Comparison of ENCODE assay signal across 8 cellular contexts in the genomic region with DNA sequence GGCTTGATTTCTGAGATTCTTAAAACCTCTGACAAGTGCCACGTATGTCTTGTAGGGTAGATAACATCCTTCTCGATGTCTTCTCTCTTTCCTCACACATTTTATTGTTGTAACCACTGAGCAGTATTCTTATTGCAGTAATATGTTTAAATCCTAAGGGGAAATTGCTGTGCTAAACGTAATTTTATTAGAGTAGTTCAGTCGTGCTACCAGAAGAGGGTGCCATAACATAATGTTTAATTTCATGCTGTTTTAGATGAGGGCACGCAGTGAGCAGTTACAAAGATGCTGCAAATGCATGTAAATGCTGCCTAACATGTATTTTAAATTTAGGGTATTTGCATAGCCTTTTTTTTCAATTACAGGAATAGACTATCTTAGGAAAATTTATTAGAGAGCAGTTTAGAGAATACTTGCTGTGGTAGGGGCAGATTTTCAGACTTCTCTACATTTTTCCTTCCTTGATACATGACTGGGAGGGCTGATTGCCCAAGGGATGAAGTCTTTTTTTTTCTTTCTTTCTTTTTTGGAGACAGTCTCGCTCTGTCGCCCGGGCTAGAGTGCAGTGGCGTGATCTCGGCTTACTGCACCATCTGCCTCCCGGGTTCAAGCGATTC. TPM values are rescaled to one million over a fixed set of nuclear protein-coding genes. Genes with fewer than 3 reads are reported as not detected.
A peak's percentile ranks its signal among the peaks of the same experiment; 100 is the strongest.
DNase-seq lines count a peak whose midpoint lies in the region; ATAC-seq and TF ChIP-seq lines count a peak whose summit lies in the region.

No MANE protein-coding gene starts in this region.

- H3K27me3 Mint-ChIP-seq in natural killer cell (ENCODE audit: low read depth in 2 of 2) = no peaks in the 10 kb centered on the region
- no peaks in the 10 kb centered on the region for H3K27me3 Mint-ChIP-seq in natural killer cell treated with Interleukin-12 subunit alpha and Interleukin-12 subunit beta and Interleukin-15 and Interleukin-18, amount 100 ng/mL, for 72 hours

- H3K27ac ChIP-seq in Karpas-422 (ENCODE audit: low read length) (no peak overlapping the region), RWPE1 (no peak overlapping the region), esophagus muscularis mucosa (replicated peaks in 1 of 4) (no peak overlapping the region), neural cell (ENCODE audit: low read length) (no peak overlapping the region)

- 64% methylated on average over 12 of the region's 12 CpGs for WGBS in esophagus muscularis mucosa

- TF ChIP-seq EP300 in esophagus muscularis mucosa (IDR thresholded peaks at IDR 0.05) (no peak), neural cell (conservative IDR thresholded peaks at IDR 0.05; ENCODE audit: poor library complexity, severe bottlenecking) (no peak)

- no peaks in the 10 kb centered on the region for H4K20me1 ChIP-seq in Karpas-422 (ENCODE audit: insufficient read depth, low read depth, low read length)
- H4K20me1 ChIP-seq in neural cell (ENCODE audit: insufficient read depth) = no peaks in the 10 kb centered on the region

- peak; percentile 94 for TF ChIP-seq RAD21 in neural cell (conservative IDR thresholded peaks at IDR 0.05)

- CTCF ChIA-PET in RWPE1 (lab: Yijun Ruan, JAX) = interaction anchor here (0.6 to 1.3 kb wide), 4 partner anchors 154 to 371 kb away, joined by 3 to 8 read pairs (median 4); no protein-coding TSS in a partner anchor

- H3F3A ChIP-seq in neural cell (ENCODE audit: insufficient read depth, low read length, poor library complexity, severe bottlenecking) = no peaks in the 10 kb centered on the region

- no peak overlapping the region for H2AFZ ChIP-seq in Karpas-422 (ENCODE audit: low read length)
- H2AFZ ChIP-seq in neural cell (ENCODE audit: low read depth, low read length) = no peak overlapping the region

- H3K27ac Mint-ChIP-seq in natural killer cell = no peak overlapping the region
- H3K27ac Mint-ChIP-seq in natural killer cell treated with Interleukin-12 subunit alpha and Interleukin-12 subunit beta and Interleukin-15 and Interleukin-18, amount 100 ng/mL, for 72 hours = no peak overlapping the region

- no peaks in the 10 kb centered on the region for H3K9me3 Mint-ChIP-seq in natural killer cell
- no peaks in the 10 kb centered on the region for H3K9me3 Mint-ChIP-seq in natural killer cell treated with Interleukin-12 subunit alpha and Interleukin-12 subunit beta and Interleukin-15 and Interleukin-18, amount 100 ng/mL, for 72 hours

- H3K4me2 ChIP-seq in Karpas-422 (ENCODE audit: low read depth, low read length, poor library complexity, severe bottlenecking) = no peak overlapping the region
- H3K4me2 ChIP-seq in neural cell (ENCODE audit: low read length) = no peak overlapping the region

- no peaks in the 10 kb centered on the region for H3K9me2 ChIP-seq in Karpas-422 (replicated peaks; ENCODE audit: insufficient read depth, low read length)
- H3K9me2 ChIP-seq in neural cell (ENCODE audit: insufficient read depth, low read length) = no peaks in the 10 kb centered on the region

- no peak overlapping the region for H3K9ac ChIP-seq in Karpas-422 (ENCODE audit: low read length)
- no peak overlapping the region for H3K9ac ChIP-seq in neural cell (ENCODE audit: low read length)

- H3K9me3 ChIP-seq in Karpas-422 (ENCODE audit: low read length) = no peaks in the 10 kb centered on the region
- H3K9me3 ChIP-seq in esophagus muscularis mucosa = no peaks in the 10 kb centered on the region
- no peaks in the 10 kb centered on the region for H3K9me3 ChIP-seq in neural cell (ENCODE audit: low read length)

- no peaks in the 10 kb centered on the region for H3K36me3 Mint-ChIP-seq in natural killer cell
- peaks cover 11% of the 10 kb centered on the region for H3K36me3 Mint-ChIP-seq in natural killer cell treated with Interleukin-12 subunit alpha and Interleukin-12 subunit beta and Interleukin-15 and Interleukin-18, amount 100 ng/mL, for 72 hours

- intact Hi-C loops in natural killer cell (cut with micrococcal nuclease) = loop anchor here (1.0 to 5.0 kb wide), 8 partner anchors 35 to 866 kb away; no protein-coding TSS in a partner anchor
- intact Hi-C loops in esophagus muscularis mucosa (cut with DNase I) = loop anchor here (2.0 to 5.0 kb wide), 2 partner anchors 36 to 356 kb away; no protein-coding TSS in a partner anchor

- H3K36me3 ChIP-seq in Karpas-422 (ENCODE audit: insufficient read depth, low read length) (no peaks in the 10 kb centered on the region), esophagus muscularis mucosa (peaks cover 34 to 93% (median 63%) of the 10 kb centered on the region in 4 donors), neural cell (ENCODE audit: insufficient read depth, low read length) (no peaks in the 10 kb centered on the region)

- no peak for TF ChIP-seq POLR2A in esophagus muscularis mucosa (IDR thresholded peaks at IDR 0.05; ENCODE audit: low read depth)

- ATAC-seq in natural killer cell = peak; percentile 82 to 88 (median 85)
- no peak for ATAC-seq in natural killer cell treated with Interleukin-12 subunit alpha and Interleukin-12 subunit beta and Interleukin-15 and Interleukin-18, amount 100 ng/mL, for 72 hours
- no peak for ATAC-seq in GM21526 (IDR thresholded peaks at IDR 0.05; ENCODE audit: low FRiP score, unreplicated experiment)
- ATAC-seq in HG03196 (IDR thresholded peaks at IDR 0.05; ENCODE audit: unreplicated experiment) = no peak

- H3K4me3 Mint-ChIP-seq in natural killer cell = no peak overlapping the region
- no peak overlapping the region for H3K4me3 Mint-ChIP-seq in natural killer cell treated with Interleukin-12 subunit alpha and Interleukin-12 subunit beta and Interleukin-15 and Interleukin-18, amount 100 ng/mL, for 72 hours

- no peak overlapping the region for H3K4me3 ChIP-seq in Karpas-422 (ENCODE audit: low read length)
- no peak overlapping the region for H3K4me3 ChIP-seq in esophagus muscularis mucosa
- H3K4me3 ChIP-seq in neural cell (ENCODE audit: low read length) = no peak overlapping the region

- TF ChIP-seq CTCF in natural killer cell (IDR thresholded peaks at IDR 0.05) = peak; percentile 77
- TF ChIP-seq CTCF in RWPE1 (conservative IDR thresholded peaks at IDR 0.05; ENCODE audit: low read depth) = peak; percentile 66
- TF ChIP-seq CTCF in esophagus muscularis mucosa (IDR thresholded peaks at IDR 0.05) = peak; percentile 66 to 72 (median 70)
- peak; percentile 86 for TF ChIP-seq CTCF in neural cell (IDR thresholded peaks at IDR 0.05; ENCODE audit: poor library complexity, severe bottlenecking)

- H3K4me1 Mint-ChIP-seq in natural killer cell = peaks cover 14 to 15% of the 10 kb centered on the region in 2 donors
- peaks cover 8 to 10% of the 10 kb centered on the region in 2 donors for H3K4me1 Mint-ChIP-seq in natural killer cell treated with Interleukin-12 subunit alpha and Interleukin-12 subunit beta and Interleukin-15 and Interleukin-18, amount 100 ng/mL, for 72 hours (ENCODE audit: low read depth in 2 of 2)

- no peaks in the 10 kb centered on the region for H3K79me2 ChIP-seq in Karpas-422 (ENCODE audit: low read length)
- no peaks in the 10 kb centered on the region for H3K79me2 ChIP-seq in neural cell (replicated peaks; ENCODE audit: insufficient read depth, low read length)

- H3K27me3 ChIP-seq in Karpas-422 (ENCODE audit: low read length) (no peaks in the 10 kb centered on the region), esophagus muscularis mucosa (no peaks in the 10 kb centered on the region), neural cell (ENCODE audit: insufficient read depth, low read depth, low read length) (no peaks in the 10 kb centered on the region)

- DNase-seq in natural killer cell = no peak
- DNase-seq in natural killer cell treated with Interleukin-12 subunit alpha and Interleukin-12 subunit beta and Interleukin-15 and Interleukin-18, amount 100 ng/mL, for 72 hours (ENCODE audit: low spot score) = no peak
- peak; percentile 86 for DNase-seq in Karpas-422
- peak; percentile 28 for DNase-seq in RWPE1 (ENCODE audit: low spot score)
- no peak for DNase-seq in esophagus muscularis mucosa (ENCODE audit: extremely low spot score)

- H3K4me1 ChIP-seq in Karpas-422 (ENCODE audit: low read length) = peaks cover 4% of the 10 kb centered on the region
- H3K4me1 ChIP-seq in esophagus muscularis mucosa = peaks cover 0 to 3% (median 0%) of the 10 kb centered on the region in 4 donors

- POLR2A ChIA-PET in RWPE1 (lab: Yijun Ruan, JAX; ENCODE audit: low non-redundant PET) = no interaction called here

TF ChIP-seq in neural cell, 6 proteins besides CTCF, POLR2A, EP300 and RAD21:
- TF ChIP-seq SMC3 (conservative IDR thresholded peaks at IDR 0.05; ENCODE audit: poor library complexity) (peak; percentile 96), MXI1 (conservative IDR thresholded peaks at IDR 0.05; ENCODE audit: poor library complexity, severe bottlenecking) (no peak)

RNA-seq across cellular contexts. Expression of a gene that starts 51.7 kb away (rescaled TPM):
- total RNA-seq in natural killer cell (1 to 10 TPM; 5.9 to 9.9 (median 7.3) TPM), esophagus muscularis mucosa (10 to 100 TPM in 3 of 4 donors, 1 to 10 TPM in 1; 9.6 to 14.8 (median 11.7) TPM)
- 10 to 100 TPM; 11.0 to 15.8 TPM for total RNA-seq in natural killer cell treated with Interleukin-12 subunit alpha and Interleukin-12 subunit beta and Interleukin-15 and Interleukin-18, amount 100 ng/mL, for 72 hours
- 5.3 and 9.6 TPM in 2 replicates for total RNA-seq in Karpas-422 (2014; rRNA removed; shearing (Covaris generic); ENCODE audit: low replicate concordance)
- polyA plus RNA-seq in neural cell = 8.7 and 9.1 TPM in 2 replicates
- 41.1 and 52.6 TPM in 2 replicates for polyA minus RNA-seq in neural cell

Comparison
In these comparisons a context has a peak if more than half of its experiments do, and no peak if none do; other contexts are left out.
1. ATAC-seq: peak in natural killer cell (3 of 3); none in natural killer cell treated with Interleukin-12 subunit alpha and Interleukin-12 subunit beta and Interleukin-15 and Interleukin-18, amount 100 ng/mL, for 72 hours (0 of 2), GM21526 (single experiment) and HG03196 (single experiment).
2. DNase-seq: peak in Karpas-422 (single experiment) and RWPE1 (single experiment); none in natural killer cell (single experiment), natural killer cell treated with Interleukin-12 subunit alpha and Interleukin-12 subunit beta and Interleukin-15 and Interleukin-18, amount 100 ng/mL, for 72 hours (single experiment) and esophagus muscularis mucosa (single experiment).
3. Peak in every context shown above with its lines, with median percentiles within 50 percentile points of each other: CTCF ChIP-seq.